Comparison of ENCODE assay signal across 9 cellular contexts in the genomic region with DNA sequence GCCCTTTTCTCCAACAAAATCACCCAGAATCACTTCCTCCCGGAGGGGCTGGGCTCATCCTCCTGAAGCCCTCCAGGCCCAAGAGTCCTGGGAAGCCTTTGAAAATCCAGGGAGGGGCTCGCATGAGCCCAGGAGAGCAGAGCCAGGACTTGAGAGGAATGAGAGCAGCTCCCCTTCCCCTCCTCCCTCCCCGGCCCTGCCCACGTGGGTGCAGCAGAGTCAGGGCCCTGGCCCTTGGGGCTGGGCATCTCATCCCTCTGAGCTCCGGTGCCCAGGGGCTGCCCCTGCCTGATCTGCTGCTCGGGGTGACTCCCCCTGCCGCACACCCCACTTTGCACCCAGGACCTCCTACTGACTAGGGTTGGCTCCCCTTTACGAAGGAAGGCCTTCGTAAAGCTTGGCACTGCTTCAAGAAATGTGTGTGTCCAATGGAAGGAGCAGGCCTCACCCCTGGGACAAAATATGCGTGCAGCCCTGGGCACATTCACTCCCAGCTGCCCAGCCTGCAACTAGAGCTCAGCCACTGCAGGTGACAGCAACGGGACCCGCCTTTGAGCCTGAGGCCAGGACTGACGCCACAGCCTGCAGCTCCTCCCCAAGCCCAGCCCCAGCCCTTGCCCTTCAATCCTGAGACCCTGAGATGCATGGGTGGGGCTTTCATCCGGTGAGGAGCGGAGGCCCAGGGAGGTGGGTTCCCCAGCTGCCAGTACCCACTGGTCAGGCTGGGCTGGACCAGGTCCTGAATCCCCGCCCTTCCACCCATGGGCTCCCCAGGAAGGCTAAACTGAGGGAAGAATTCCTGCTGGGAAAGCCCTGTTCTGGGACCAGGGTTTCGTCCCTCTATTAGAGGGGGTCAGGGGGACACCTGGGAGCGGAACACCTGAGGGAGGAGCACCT. TPM values are rescaled to one million over a fixed set of nuclear protein-coding genes. Genes with fewer than 3 reads are reported as not detected.
DNase-seq lines count a peak whose midpoint lies in the region; ATAC-seq and TF ChIP-seq lines count a peak whose summit lies in the region.
"Had no signal": no experiment of that assay in that cellular context is flagged by ENCODE, and none has a peak within 500 bp of the region (broad histone marks: within the 10 kb centered on the region; RNA-seq: fewer than 3 reads in every experiment).

No MANE protein-coding gene starts in this region.

- H3K27ac ChIP-seq in cardiac muscle cell: peak overlapping the region; percentile 44
- peak overlapping the region; percentile 25 for H3K27ac ChIP-seq in skeletal muscle tissue (ENCODE audit: low read depth, low read length)

- H3K9me3 ChIP-seq in HAP-1: no peaks in the 10 kb centered on the region
- H3K9me3 ChIP-seq in cardiac muscle cell (ENCODE audit: low read depth): no peaks in the 10 kb centered on the region
- H3K9me3 ChIP-seq in skeletal muscle tissue (ENCODE audit: control insufficient read depth in 3 of 3, low read length in 3 of 3): no peaks in the 10 kb centered on the region

- peak overlapping the region in 1 of 3 donors; percentile 70 for H3K9ac ChIP-seq in skeletal muscle tissue (ENCODE audit: low read depth in 1 of 3, low read length in 3 of 3)

- H3K4me1 ChIP-seq in HAP-1 (peaks cover 30% of the 10 kb centered on the region), cardiac muscle cell (ENCODE audit: low read depth) (peaks cover 45% of the 10 kb centered on the region), skeletal muscle tissue (ENCODE audit: control insufficient read depth in 3 of 3, insufficient read depth in 3 of 3, low read length in 3 of 3) (peaks cover 42 to 83% (median 66%) of the 10 kb centered on the region in 3 donors)

- H3K36me3 ChIP-seq in HAP-1 (replicated peaks) (no peaks in the 10 kb centered on the region), cardiac muscle cell (no peaks in the 10 kb centered on the region), skeletal muscle tissue (ENCODE audit: control insufficient read depth in 3 of 3, insufficient read depth in 3 of 3, low read length in 3 of 3) (peaks cover 0 to 6% (median 0%) of the 10 kb centered on the region in 3 donors)

- in situ Hi-C loops in HAP-1 (cut with MboI; ENCODE audit: low sequenced_read_pairs): no loop called here

- ATAC-seq in GM21619 (IDR thresholded peaks at IDR 0.05; ENCODE audit: unreplicated experiment): no peak

- peak; percentile 64 to 90 for DNase-seq in HAP-1 (ENCODE audit: low spot score in 2 of 2)
- peak; percentile 57 to 73 for DNase-seq in NOMO-1 (lab: John Stamatoyannopoulos, UW; ENCODE audit: unreplicated experiment in 2 of 2)
- DNase-seq in cardiac muscle cell (ENCODE audit: low read depth in 1 of 2, low spot score in 1 of 2): peak; percentile 25 to 82
- DNase-seq in HCEC 1CT: no peak
- DNase-seq in globus pallidus (ENCODE audit: low spot score): no peak
- DNase-seq in T-helper 2 cell: no peak
- DNase-seq: naive thymus-derived CD8-positive, alpha-beta T cell had no signal

- TF ChIP-seq CTCF in cardiac muscle cell (IDR thresholded peaks at IDR 0.05; ENCODE audit: low read depth, low read length): no peak

- H3K4me3 ChIP-seq in HAP-1 (no peak overlapping the region), cardiac muscle cell (no peak overlapping the region), skeletal muscle tissue (ENCODE audit: low read length in 3 of 3) (peak overlapping the region in 1 of 3 donors; percentile 35)

- no peaks in the 10 kb centered on the region for H3K27me3 ChIP-seq in HAP-1 (ENCODE audit: low read depth)
- H3K27me3 ChIP-seq in cardiac muscle cell: no peaks in the 10 kb centered on the region
- H3K27me3 ChIP-seq in skeletal muscle tissue (ENCODE audit: control insufficient read depth in 3 of 3, insufficient read depth in 3 of 3, low read length in 3 of 3): no peaks in the 10 kb centered on the region

RNA-seq across cellular contexts. Expression of a gene that starts 21.8 kb away (rescaled TPM):
- total RNA-seq in cardiac muscle cell: 28.3 and 35.7 TPM in 2 replicates
- polyA plus RNA-seq in cardiac muscle cell: 11.7 and 11.8 TPM in 2 replicates
- total RNA-seq in skeletal muscle tissue: 11.0 TPM

Comparison
In these comparisons a context has a peak if more than half of its experiments do, and no peak if none do; other contexts are left out.
1. DNase-seq: peak in HAP-1 (2 of 2), NOMO-1 (2 of 2) and cardiac muscle cell (2 of 2); none in HCEC 1CT (single experiment), globus pallidus (single experiment) and T-helper 2 cell (0 of 5).